Comparison of ENCODE assay signal across 30 cellular contexts in genomic region chr1:25223471-25223870, GRCh38. TPM values are rescaled to one million over a fixed set of nuclear protein-coding genes. Genes with fewer than 3 reads are reported as not detected.
A peak's percentile ranks its signal among the peaks of the same experiment; 100 is the strongest.
DNase-seq lines count a peak whose midpoint lies in the region; ATAC-seq and TF ChIP-seq lines count a peak whose summit lies in the region.
"Had no signal": no experiment of that assay in that cellular context is flagged by ENCODE, and none has a peak within 500 bp of the region (broad histone marks: within the 10 kb centered on the region; RNA-seq: fewer than 3 reads in every experiment).

No MANE protein-coding gene starts in this region.

- H3K79me2 ChIP-seq in PC-9 (ENCODE audit: low read depth): no peaks in the 10 kb centered on the region

- H3F3A ChIP-seq in PC-9 (ENCODE audit: insufficient read depth, low read depth): no peaks in the 10 kb centered on the region

- no peak overlapping the region for H3K4me3 Mint-ChIP-seq in activated naive CD4-positive, alpha-beta T cell treated with anti-CD3 and anti-CD28 coated beads for 36 hours
- H3K4me3 Mint-ChIP-seq in T-helper 17 cell: no peak overlapping the region
- H3K4me3 Mint-ChIP-seq: activated naive CD4-positive, alpha-beta T cell treated with anti-CD3 and anti-CD28 coated beads, Interleukin-2, amount 10 ng/mL, durations not matched to agents 7 days and 5 days; natural killer cell treated with Interleukin-12 subunit alpha and Interleukin-12 subunit beta and Interleukin-15 and Interleukin-18, amount 100 ng/mL, for 72 hours had no signal

- intact Hi-C loops in activated naive CD4-positive, alpha-beta T cell treated with anti-CD3 and anti-CD28 coated beads for 36 hours (cut with micrococcal nuclease): no loop called here
- intact Hi-C loops in PC-9 (cut with micrococcal nuclease; ENCODE audit: unreplicated experiment): no loop called here

- POLR2A ChIA-PET in PC-9 (lab: Charles Lee; ENCODE audit: unreplicated experiment): no interaction called here

- H4K20me1 ChIP-seq in PC-9 (ENCODE audit: insufficient read depth): no peaks in the 10 kb centered on the region

- peaks cover 45% of the 10 kb centered on the region for H3K36me3 Mint-ChIP-seq in activated naive CD4-positive, alpha-beta T cell treated with anti-CD3 and anti-CD28 coated beads for 36 hours (ENCODE audit: low read depth)
- H3K36me3 Mint-ChIP-seq in activated naive CD4-positive, alpha-beta T cell treated with anti-CD3 and anti-CD28 coated beads, Interleukin-2, amount 50 U/mL, for 72 hours: peaks cover 5 to 22% of the 10 kb centered on the region in 2 donors
- peaks cover 10% of the 10 kb centered on the region for H3K36me3 Mint-ChIP-seq in T-helper 17 cell (ENCODE audit: low read depth)

- no peak overlapping the region for H2AFZ ChIP-seq in PC-9

- H3K36me3 ChIP-seq in PC-9 (ENCODE audit: low read depth): peaks cover 16% of the 10 kb centered on the region

- no peaks in the 10 kb centered on the region for H3K4me1 ChIP-seq in PC-9 (replicated peaks; ENCODE audit: insufficient read depth)
- H3K4me1 ChIP-seq: HAP-1, lower lobe of right lung, prostate gland, right lobe of liver, stomach had no signal

- H3K9me3 ChIP-seq in T-helper 17 cell (ENCODE audit: control insufficient read depth, low read length, poor library complexity, severe bottlenecking) (no peaks in the 10 kb centered on the region), PC-9 (ENCODE audit: insufficient read depth, low read depth) (no peaks in the 10 kb centered on the region)
- H3K9me3 ChIP-seq: HAP-1, lower lobe of right lung, prostate gland, right lobe of liver, stomach had no signal

- no peak overlapping the region for H3K27ac ChIP-seq in PC-9
- H3K27ac ChIP-seq: lower lobe of right lung, prostate gland, right lobe of liver, stomach had no signal

- peaks cover 10% of the 10 kb centered on the region for H3K4me1 Mint-ChIP-seq in activated naive CD4-positive, alpha-beta T cell treated with anti-CD3 and anti-CD28 coated beads for 36 hours (ENCODE audit: low read depth)
- H3K4me1 Mint-ChIP-seq in T-helper 17 cell: peaks cover 9% of the 10 kb centered on the region

- ATAC-seq in activated naive CD4-positive, alpha-beta T cell treated with anti-CD3 and anti-CD28 coated beads, Interleukin-2, amount 50 U/mL, for 72 hours: no peak
- no peak for ATAC-seq in T-helper 17 cell
- no peak for ATAC-seq in HG03520 (IDR thresholded peaks at IDR 0.05; ENCODE audit: unreplicated experiment)
- ATAC-seq: lower lobe of right lung; natural killer cell treated with Interleukin-12 subunit alpha and Interleukin-12 subunit beta and Interleukin-15 and Interleukin-18, amount 100 ng/mL, for 72 hours; right lobe of liver had no signal

- peak overlapping the region; percentile 32 for H3K27ac Mint-ChIP-seq in activated naive CD4-positive, alpha-beta T cell treated with anti-CD3 and anti-CD28 coated beads for 36 hours
- H3K27ac Mint-ChIP-seq in activated naive CD4-positive, alpha-beta T cell treated with anti-CD3 and anti-CD28 coated beads, Interleukin-2, amount 50 U/mL, for 72 hours: no peak overlapping the region
- H3K27ac Mint-ChIP-seq in T-helper 17 cell: peak overlapping the region; percentile 72
- H3K27ac Mint-ChIP-seq: activated naive CD4-positive, alpha-beta T cell treated with anti-CD3 and anti-CD28 coated beads, Interleukin-2, amount 10 ng/mL, durations not matched to agents 7 days and 5 days; natural killer cell treated with Interleukin-12 subunit alpha and Interleukin-12 subunit beta and Interleukin-15 and Interleukin-18, amount 100 ng/mL, for 72 hours had no signal

- BruUV-seq in PC-9 (replicated peaks; lab: Mats Ljungman, UMichigan): no TSS peak

- CTCF ChIA-PET in activated naive CD4-positive, alpha-beta T cell treated with anti-CD3 and anti-CD28 coated beads for 36 hours (lab: Charles Lee): no interaction called here
- CTCF ChIA-PET in PC-9 (lab: Charles Lee): no interaction called here

- no peak for DNase-seq in activated naive CD4-positive, alpha-beta T cell treated with anti-CD3 and anti-CD28 coated beads for 36 hours
- DNase-seq in activated naive CD4-positive, alpha-beta T cell treated with anti-CD3 and anti-CD28 coated beads, Interleukin-2, amount 50 U/mL, for 72 hours (ENCODE audit: low spot score in 2 of 2): no peak
- DNase-seq in T-helper 17 cell (no peak), epithelial cell of esophagus (ENCODE audit: low read depth) (peak; percentile 40), NCI-H1436 (lab: John Stamatoyannopoulos, UW) (no peak), AG08395 (ENCODE audit: low spot score) (no peak), PC-9 (no peak)
- DNase-seq: activated CD4-positive, alpha-beta T cell treated with anti-CD3 and anti-CD28 coated beads, Interleukin-2, amount 50 U/mL, for 4 hours; activated CD8-positive, alpha-beta memory T cell treated with anti-CD3 and anti-CD28 coated beads, Interleukin-2, amount 50 U/mL, for 4 hours; activated naive CD4-positive, alpha-beta T cell treated with anti-CD3 and anti-CD28 coated beads, Interleukin-2, amount 10 ng/mL, durations not matched to agents 7 days and 5 days; amygdala; effector CD4-positive, alpha-beta T cell; foreskin melanocyte; kidney glomerular epithelial cell; lower lobe of right lung; NCI-H1048; NCI-H1694; occipital lobe; right lobe of liver; RPMI8226; stimulated activated CD4-positive, alpha-beta T cell treated with anti-CD3 and anti-CD28 coated beads, Interleukin-12 subunit alpha, Interleukin-12 subunit beta, amount 100 ng/mL, for 4 hours; stimulated activated CD4-positive, alpha-beta T cell treated with anti-CD3 and anti-CD28 coated beads, Interleukin-2, amount 100 ng/mL, for 48 hours; stomach had no signal

- H3K9me2 ChIP-seq in PC-9 (ENCODE audit: insufficient read depth): no peaks in the 10 kb centered on the region

- H3K4me2 ChIP-seq in PC-9: no peak overlapping the region

- no peaks in the 10 kb centered on the region for H3K27me3 ChIP-seq in PC-9 (ENCODE audit: insufficient read depth, low read depth)
- H3K27me3 ChIP-seq: right lobe of liver, stomach had no signal

- H3K27me3 Mint-ChIP-seq in activated naive CD4-positive, alpha-beta T cell treated with anti-CD3 and anti-CD28 coated beads for 36 hours (ENCODE audit: low read depth): no peaks in the 10 kb centered on the region
- H3K27me3 Mint-ChIP-seq in T-helper 17 cell: no peaks in the 10 kb centered on the region
- H3K27me3 Mint-ChIP-seq: activated naive CD4-positive, alpha-beta T cell treated with anti-CD3 and anti-CD28 coated beads, Interleukin-2, amount 10 ng/mL, durations not matched to agents 7 days and 5 days; natural killer cell treated with Interleukin-12 subunit alpha and Interleukin-12 subunit beta and Interleukin-15 and Interleukin-18, amount 100 ng/mL, for 72 hours had no signal

- TF ChIP-seq CTCF in epithelial cell of esophagus (IDR thresholded peaks at IDR 0.05; ENCODE audit: insufficient read depth, low read depth, low read length, missing control alignments): no peak
- no peak for TF ChIP-seq CTCF in PC-9 (conservative IDR thresholded peaks at IDR 0.05)

- no peak overlapping the region for H3K4me3 ChIP-seq in epithelial cell of esophagus (ENCODE audit: low read length)
- no peak overlapping the region for H3K4me3 ChIP-seq in PC-9
- H3K4me3 ChIP-seq: HAP-1, lower lobe of right lung, prostate gland, right lobe of liver, stomach had no signal

- H3K9me3 Mint-ChIP-seq in activated naive CD4-positive, alpha-beta T cell treated with anti-CD3 and anti-CD28 coated beads for 36 hours: no peaks in the 10 kb centered on the region
- H3K9me3 Mint-ChIP-seq in activated naive CD4-positive, alpha-beta T cell treated with anti-CD3 and anti-CD28 coated beads, Interleukin-2, amount 50 U/mL, for 72 hours: no peaks in the 10 kb centered on the region
- H3K9me3 Mint-ChIP-seq: activated naive CD4-positive, alpha-beta T cell treated with anti-CD3 and anti-CD28 coated beads, Interleukin-2, amount 10 ng/mL, durations not matched to agents 7 days and 5 days; natural killer cell treated with Interleukin-12 subunit alpha and Interleukin-12 subunit beta and Interleukin-15 and Interleukin-18, amount 100 ng/mL, for 72 hours had no signal

RNA-seq across cellular contexts. Expression of gene SYF2, which starts 8.8 kb away (rescaled TPM):
- 10 to 100 TPM; 39.7 to 46.8 TPM for total RNA-seq in activated naive CD4-positive, alpha-beta T cell treated with anti-CD3 and anti-CD28 coated beads for 36 hours
- total RNA-seq in activated naive CD4-positive, alpha-beta T cell treated with anti-CD3 and anti-CD28 coated beads, Interleukin-2, amount 50 U/mL, for 72 hours: 10 to 100 TPM; 42.3 to 58.1 TPM
- total RNA-seq in T-helper 17 cell (10 to 100 TPM; 61.5 to 80.6 TPM), PC-9 (2021) (48.1 and 55.0 TPM in 2 replicates)

RNA-seq across cellular contexts. Expression of gene RSRP1, which starts 23.8 kb away (rescaled TPM):
- 100 to 1,000 TPM; 101 to 110 TPM for total RNA-seq in activated naive CD4-positive, alpha-beta T cell treated with anti-CD3 and anti-CD28 coated beads for 36 hours
- total RNA-seq in activated naive CD4-positive, alpha-beta T cell treated with anti-CD3 and anti-CD28 coated beads, Interleukin-2, amount 50 U/mL, for 72 hours: 100 to 1,000 TPM; 147 to 154 TPM
- total RNA-seq in T-helper 17 cell: 100 to 1,000 TPM; 483 to 509 TPM
- 113 and 163 TPM in 2 replicates for total RNA-seq in PC-9 (2021)

RNA-seq across cellular contexts. Expression of gene RHD, which starts 48.8 kb away (rescaled TPM):
- not detected for total RNA-seq in activated naive CD4-positive, alpha-beta T cell treated with anti-CD3 and anti-CD28 coated beads for 36 hours
- not detected for total RNA-seq in activated naive CD4-positive, alpha-beta T cell treated with anti-CD3 and anti-CD28 coated beads, Interleukin-2, amount 50 U/mL, for 72 hours
- total RNA-seq in T-helper 17 cell (1 to 10 TPM in 1 of 2 donors, under 1 TPM in 1; 0.20 to 5.0 TPM), PC-9 (2021) (not detected in 2 replicates)
- total RNA-seq: A673; lower lobe of right lung; natural killer cell treated with Interleukin-12 subunit alpha and Interleukin-12 subunit beta and Interleukin-15 and Interleukin-18, amount 100 ng/mL, for 72 hours; NCI-H460; prostate gland; T-helper 1 cell treated with Interleukin-12 subunit alpha and Interleukin-12 subunit beta and Interleukin-4 antibody, amounts not matched to agents 30 ng/mL and 1 ng/mL, for 36 hours had no signal

Comparison
In these comparisons a context has a peak if more than half of its experiments do, and no peak if none do; other contexts are left out.
1. H3K27ac Mint-ChIP-seq: peak in activated naive CD4-positive, alpha-beta T cell treated with anti-CD3 and anti-CD28 coated beads for 36 hours (single experiment) and T-helper 17 cell (single experiment); none in activated naive CD4-positive, alpha-beta T cell treated with anti-CD3 and anti-CD28 coated beads, Interleukin-2, amount 50 U/mL, for 72 hours (0 of 2).